ENCODE assay signal across 8 cellular contexts in the genomic region with DNA sequence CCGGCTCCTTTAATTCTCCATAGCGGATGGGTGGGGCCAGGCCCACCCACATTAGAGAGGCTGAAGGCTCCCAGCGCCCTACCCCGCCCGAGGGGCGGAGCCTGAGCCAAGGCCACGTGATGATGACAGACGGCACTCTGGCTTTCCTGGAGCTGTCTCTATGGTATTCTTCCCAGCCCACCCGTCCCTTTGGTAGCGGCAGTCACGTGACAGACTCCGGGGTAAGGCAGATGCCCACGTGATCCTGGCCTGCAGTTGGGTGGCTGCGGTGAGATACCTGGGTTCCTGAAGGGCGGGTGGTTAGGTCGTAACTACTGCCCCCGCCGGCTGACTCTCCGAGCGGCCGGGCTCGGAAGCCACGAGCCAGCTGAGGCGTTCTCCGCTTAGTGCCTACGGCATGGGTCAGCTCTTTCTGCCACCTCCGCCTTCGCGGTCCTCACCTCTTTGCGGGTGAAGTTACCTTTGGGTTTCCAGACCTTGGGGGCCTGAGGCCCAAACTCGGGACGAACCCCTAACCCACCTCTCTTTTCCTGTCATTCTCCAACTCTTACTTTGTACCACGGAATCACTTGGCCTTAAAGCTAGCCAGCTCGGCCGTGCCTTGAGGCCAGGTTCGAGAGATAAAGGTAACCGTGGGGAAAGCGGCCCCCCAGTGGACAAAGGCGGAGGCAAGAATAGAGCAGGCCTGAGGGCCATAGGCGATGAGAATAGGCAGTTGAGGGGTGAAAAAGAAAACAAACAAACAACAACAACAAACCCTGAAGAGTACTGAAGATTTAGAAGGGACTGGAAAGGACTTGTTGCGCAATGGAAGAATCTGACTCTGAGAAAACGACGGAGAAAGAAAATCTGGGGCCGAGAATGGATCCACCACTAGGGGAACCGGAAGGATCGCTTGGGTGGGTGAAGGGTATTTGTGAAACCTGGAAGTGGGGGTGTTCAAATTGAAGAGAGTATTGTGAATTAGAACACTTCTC. TPM values are rescaled to one million over a fixed set of nuclear protein-coding genes. Genes with fewer than 3 reads are reported as not detected.
DNase-seq lines count a peak whose midpoint lies in the region; ATAC-seq and TF ChIP-seq lines count a peak whose summit lies in the region.

A gene with protein sequence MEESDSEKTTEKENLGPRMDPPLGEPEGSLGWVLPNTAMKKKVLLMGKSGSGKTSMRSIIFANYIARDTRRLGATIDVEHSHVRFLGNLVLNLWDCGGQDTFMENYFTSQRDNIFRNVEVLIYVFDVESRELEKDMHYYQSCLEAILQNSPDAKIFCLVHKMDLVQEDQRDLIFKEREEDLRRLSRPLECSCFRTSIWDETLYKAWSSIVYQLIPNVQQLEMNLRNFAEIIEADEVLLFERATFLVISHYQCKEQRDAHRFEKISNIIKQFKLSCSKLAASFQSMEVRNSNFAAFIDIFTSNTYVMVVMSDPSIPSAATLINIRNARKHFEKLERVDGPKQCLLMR (plus strand): TSS at position 229 of the 977 bp plus-strand sequence. CDS start 579 bp downstream, at position 808.

- DNase-seq in Caco-2 (peak; percentile 92 to 95), HT1080 (ENCODE audit: low read depth) (peak; percentile 94), NOMO-1 treated with DMSO at 0.1 percent for 48 hours (lab: John Stamatoyannopoulos, UW; ENCODE audit: unreplicated experiment) (peak; percentile 91), mesendoderm (peak; percentile 97)
- DNase-seq in activated CD8-positive, alpha-beta memory T cell treated with anti-CD3 and anti-CD28 coated beads, Interleukin-2, amount 50 U/mL, for 1 hour (ENCODE audit: extremely low read depth), result peak; percentile 81
- peak; percentile 79 for DNase-seq in stimulated activated CD8-positive, alpha-beta memory T cell treated with anti-CD3 and anti-CD28 coated beads, Interleukin-15, amount 100 ng/mL, for 1 hour (ENCODE audit: low read depth)

- peak within 1 kb of the TSS; percentile 86 for H4K8ac ChIP-seq in mesendoderm (ENCODE audit: low read depth, low read length)

- ATAC-seq in GM21360 (IDR thresholded peaks at IDR 0.05; ENCODE audit: unreplicated experiment), result peak; percentile 95

- no CpG with 5 or more reads among the region's 46 CpGs for WGBS in mesendoderm (ENCODE audit: extremely low coverage, insufficient coverage, low lambda C conversion rate)

- H2BK15ac ChIP-seq in mesendoderm (replicated peaks; ENCODE audit: low read depth), result no peak within 1 kb of the TSS

- H3K36me3 ChIP-seq in Caco-2 (ENCODE audit: control insufficient read depth, insufficient read depth, low read length) (no peaks in the 10 kb centered on the region), endocrine pancreas (ENCODE audit: control insufficient read depth, insufficient read depth, low read length) (no peaks in the 10 kb centered on the region), mesendoderm (ENCODE audit: control insufficient read depth, insufficient read depth, low read length) (no peaks in the 10 kb centered on the region)

- H2BK5ac ChIP-seq in mesendoderm (ENCODE audit: low read length), result no peak within 1 kb of the TSS

- H4K5ac ChIP-seq in mesendoderm (ENCODE audit: low read length), result no peak within 1 kb of the TSS

- H3K4me3 ChIP-seq in Caco-2 (ENCODE audit: low read depth, low read length) (peak within 1 kb of the TSS; percentile 79), endocrine pancreas (ENCODE audit: control insufficient read depth, insufficient read depth, low read length) (peak within 1 kb of the TSS; percentile 72), mesendoderm (ENCODE audit: low read length) (peak within 1 kb of the TSS; percentile 79)

- H3K9ac ChIP-seq in endocrine pancreas (ENCODE audit: control insufficient read depth, insufficient read depth, low read length) (peak within 1 kb of the TSS; percentile 93), mesendoderm (ENCODE audit: low read length) (peak within 1 kb of the TSS; percentile 85)

- no peaks in the 10 kb centered on the region for H3K9me3 Mint-ChIP-seq in Caco-2 (ENCODE audit: unreplicated experiment)

- H3K27me3 ChIP-seq in Caco-2 (replicated peaks; ENCODE audit: control insufficient read depth, insufficient read depth, low read length) (no peaks in the 10 kb centered on the region), endocrine pancreas (ENCODE audit: control insufficient read depth, insufficient read depth, low read length) (no peaks in the 10 kb centered on the region), mesendoderm (ENCODE audit: insufficient read depth, low read length, poor library complexity) (no peaks in the 10 kb centered on the region)

- H3K36me3 Mint-ChIP-seq in Caco-2 (ENCODE audit: insufficient read depth, unreplicated experiment), result peaks cover 10% of the 10 kb centered on the region

- H2BK120ac ChIP-seq in mesendoderm (ENCODE audit: low read depth, low read length), result no peak within 1 kb of the TSS

- peak within 1 kb of the TSS; percentile 61 for H3K4me2 ChIP-seq in mesendoderm (ENCODE audit: low read length)

- POLR2A ChIA-PET in Caco-2 (lab: Charles Lee), result no interaction called here

- H3K23ac ChIP-seq in mesendoderm (ENCODE audit: low read length), result no peak within 1 kb of the TSS

- no peak within 1 kb of the TSS for H2AK5ac ChIP-seq in mesendoderm (ENCODE audit: low read length)

- H3K4me1 ChIP-seq in Caco-2 (no peaks in the 10 kb centered on the region), endocrine pancreas (ENCODE audit: control insufficient read depth, insufficient read depth, low read length) (no peaks in the 10 kb centered on the region), mesendoderm (ENCODE audit: control insufficient read depth, low read depth, low read length) (no peaks in the 10 kb centered on the region)

- peak within 1 kb of the TSS; percentile 57 for H3K27ac ChIP-seq in mesendoderm (ENCODE audit: low read depth, low read length)

- H3K9me3 ChIP-seq in Caco-2, result no peaks in the 10 kb centered on the region
- no peaks in the 10 kb centered on the region for H3K9me3 ChIP-seq in endocrine pancreas (ENCODE audit: control insufficient read depth, low read length)

- H3K56ac ChIP-seq in mesendoderm (ENCODE audit: low read length), result peak within 1 kb of the TSS; percentile 87

- BruUV-seq in Caco-2 (replicated peaks; lab: Mats Ljungman, UMichigan), result TSS peak; percentile 75

- intact Hi-C loops in Caco-2 (cut with micrococcal nuclease; ENCODE audit: unreplicated experiment), result loop anchor here (5.0 kb wide), 2 partner anchors 189 to 581 kb away; no protein-coding TSS in a partner anchor

- H3K27me3 Mint-ChIP-seq in Caco-2 (ENCODE audit: insufficient read depth, unreplicated experiment), result no peaks in the 10 kb centered on the region

- H3K4ac ChIP-seq in mesendoderm (ENCODE audit: low read depth, low read length), result peak within 1 kb of the TSS; percentile 68

- no peaks in the 10 kb centered on the region for H3K79me1 ChIP-seq in mesendoderm (ENCODE audit: low read length)

- H3K27ac Mint-ChIP-seq in Caco-2 (ENCODE audit: unreplicated experiment), result peak within 1 kb of the TSS; percentile 56

- peak; percentile 59 to 67 for TF ChIP-seq CTCF in Caco-2 (IDR thresholded peaks at IDR 0.05; ENCODE audit: insufficient read depth in 1 of 2, low read depth in 1 of 2, low read length in 1 of 2, severe bottlenecking in 1 of 2, unreplicated experiment in 1 of 2)

- CTCF ChIA-PET in Caco-2 (lab: Charles Lee), result interaction anchor here (0.5 to 1.4 kb wide), 5 partner anchors 8 to 583 kb away, joined by 3 to 9 read pairs (median 7); no protein-coding TSS in a partner anchor

- H3K4me1 Mint-ChIP-seq in Caco-2 (ENCODE audit: low read depth, unreplicated experiment), result peaks cover 7% of the 10 kb centered on the region

- peak within 1 kb of the TSS; percentile 97 for H3K4me3 Mint-ChIP-seq in Caco-2 (ENCODE audit: unreplicated experiment)

- H3K18ac ChIP-seq in mesendoderm (ENCODE audit: low read length), result peak within 1 kb of the TSS; percentile 75

- no peaks in the 10 kb centered on the region for H3K79me2 ChIP-seq in mesendoderm (ENCODE audit: control insufficient read depth, insufficient read depth, low read length)

RNA-seq across cellular contexts. Expression of the gene that starts here (rescaled TPM):
- total RNA-seq in Caco-2 (2022), result 9.5 and 10.8 TPM in 2 replicates
- 3.1 and 6.0 TPM in 2 replicates for total RNA-seq in HT1080 (2014; rRNA removed; shearing (Covaris generic))
- polyA plus RNA-seq in HT1080 (2015; cell fraction: cytosol; rRNA removed), result 2.6 and 6.9 TPM in 2 replicates
- 19.7 and 30.6 TPM in 2 replicates for polyA plus RNA-seq in HT1080 (2015; cell fraction: nucleus; rRNA removed)
- polyA plus RNA-seq in mesendoderm (2013, experiment 1 of 2), result 8.8 TPM
- 8.5 TPM for polyA plus RNA-seq in mesendoderm (2013, experiment 2 of 2)

Comparison
In these comparisons a context has a peak if more than half of its experiments do, and no peak if none do; other contexts are left out.
1. Peak in every context shown above with its lines: DNase-seq, ATAC-seq, H3K4me3 ChIP-seq and H3K27ac ChIP-seq.